23 cellular contexts compared by ENCODE assay signal in genomic region chr1:77989762-77990161, GRCh38. TPM values are rescaled to one million over a fixed set of nuclear protein-coding genes. Genes with fewer than 3 reads are reported as not detected.
"Had no signal": no experiment of that assay in that cellular context is flagged by ENCODE, and none has a peak within 500 bp of the region (broad histone marks: within the 10 kb centered on the region; RNA-seq: fewer than 3 reads in every experiment).

No MANE protein-coding gene starts in this region.

- H3K36me3 Mint-ChIP-seq: natural killer cell had no signal

- FAIRE-seq: kidney, pancreas had no signal

- H3K4me2 ChIP-seq: smooth muscle cell had no signal

- H3K4me1 Mint-ChIP-seq: mesothelial cell of epicardium had no signal

- H3K4me3 ChIP-seq: colonic mucosa, gastroesophageal sphincter, left ventricle myocardium inferior, lower lobe of right lung, pancreas, smooth muscle cell, suprapubic skin, thyroid gland, upper lobe of left lung, vagina had no signal

- H3K4me3 Mint-ChIP-seq: endodermal cell, memory B cell, mesothelial cell of epicardium, natural killer cell had no signal

- H3K27me3 ChIP-seq: colonic mucosa, gastroesophageal sphincter, pancreas, suprapubic skin, thyroid gland, upper lobe of left lung, vagina had no signal

- H3K27ac Mint-ChIP-seq: endodermal cell, memory B cell, mesothelial cell of epicardium, natural killer cell had no signal

- H3K27me3 Mint-ChIP-seq: memory B cell, progenitor cell of endocrine pancreas had no signal

- H3K36me3 ChIP-seq: colonic mucosa, pancreas, suprapubic skin, thyroid gland had no signal

- H3K9me3 Mint-ChIP-seq: endodermal cell, memory B cell, mesothelial cell of epicardium, natural killer cell had no signal

- H3K27ac ChIP-seq: colonic mucosa, gastroesophageal sphincter, left ventricle myocardium inferior, lower lobe of right lung, pancreas, suprapubic skin, thyroid gland, upper lobe of left lung, vagina had no signal

- ATAC-seq: gastroesophageal sphincter, left cardiac atrium, lower lobe of right lung, natural killer cell, pancreas, right cardiac atrium had no signal

- H3K4me1 ChIP-seq: colonic mucosa, lower lobe of right lung, suprapubic skin, upper lobe of left lung, vagina had no signal

- H3K9me3 ChIP-seq: colonic mucosa, gastroesophageal sphincter, left ventricle myocardium inferior, lower lobe of right lung, pancreas, suprapubic skin, thyroid gland, upper lobe of left lung, vagina had no signal

- DNase-seq: colonic mucosa; effector CD4-positive, alpha-beta T cell; endodermal cell; glutamatergic neuron; kidney; left cardiac atrium; left ventricle myocardium inferior; lower lobe of right lung; natural killer cell; occipital lobe; pancreas; right cardiac atrium; stimulated activated CD4-positive, alpha-beta T cell treated with anti-CD3 and anti-CD28 coated beads, Interleukin-2, amount 100 ng/mL, for 48 hours; stimulated activated naive CD4-positive, alpha-beta T cell treated with Interleukin-2 at 50 U/mL for 16 hours; thyroid gland; upper lobe of left lung had no signal

RNA-seq across cellular contexts. Expression of gene GIPC2, which starts 56.0 kb away (rescaled TPM):
- total RNA-seq: natural killer cell, smooth muscle cell had no signal
